8 cellular contexts compared by ENCODE assay signal in genomic region chr9:130137870-130138653, GRCh38. TPM values are rescaled to one million over a fixed set of nuclear protein-coding genes. Genes with fewer than 3 reads are reported as not detected.
DNase-seq lines count a peak whose midpoint lies in the region; ATAC-seq and TF ChIP-seq lines count a peak whose summit lies in the region.

No MANE protein-coding gene starts in this region.

- H3K27me3 ChIP-seq in ectodermal cell (ENCODE audit: control insufficient read depth, insufficient read depth, low read length, poor library complexity, severe bottlenecking), result no peaks in the 10 kb centered on the region
- no peaks in the 10 kb centered on the region for H3K27me3 ChIP-seq in muscle layer of duodenum (ENCODE audit: low read depth, low read length)

- H3K9me3 ChIP-seq in ectodermal cell (ENCODE audit: control insufficient read depth, low read length) (no peaks in the 10 kb centered on the region), muscle layer of duodenum (ENCODE audit: control insufficient read depth in 1 of 2, low read length in 2 of 2) (no peaks in the 10 kb centered on the region)

- H3K36me3 ChIP-seq in ectodermal cell (ENCODE audit: control insufficient read depth, insufficient read depth, low read length) (no peaks in the 10 kb centered on the region), muscle layer of duodenum (ENCODE audit: control insufficient read depth in 1 of 2, insufficient read depth in 2 of 2, low read length in 2 of 2) (peaks cover 10 to 11% of the 10 kb centered on the region in 2 donors)

- H3K4me3 ChIP-seq in ectodermal cell (ENCODE audit: insufficient read depth, low read depth, low read length) (no peak overlapping the region), muscle layer of duodenum (ENCODE audit: low read depth in 1 of 2, low read length in 2 of 2) (peak overlapping the region in 1 of 2 donors; percentile 1)

- in situ Hi-C loops in GM13977 (cut with MboI; ENCODE audit: low pct_unique_long_range_greater_than_20kb, low sequenced_read_pairs, unreplicated experiment), result no loop called here

- H3K27ac ChIP-seq in ectodermal cell (ENCODE audit: insufficient read depth, low read depth, low read length, poor library complexity, severe bottlenecking) (peak overlapping the region; percentile 58), muscle layer of duodenum (ENCODE audit: low read length) (peak overlapping the region; percentile 73)

- WGBS in ectodermal cell, 2 experiments, result 39% methylated on average over 12 of the region's 12 CpGs

- DNase-seq in CD1c-positive myeloid dendritic cell (ENCODE audit: extremely low spot score), result peak; percentile 72
- DNase-seq in NCI-H460 (ENCODE audit: extremely low read depth, low read depth), result peak; percentile 29
- DNase-seq in GM13977 (ENCODE audit: low spot score), result no peak
- no peak for DNase-seq in NCI-H2081 (lab: John Stamatoyannopoulos, UW)
- no peak for DNase-seq in pons (ENCODE audit: low spot score)

- ATAC-seq in HG03442 (IDR thresholded peaks at IDR 0.05; ENCODE audit: unreplicated experiment), result no peak

- H3K4me1 ChIP-seq in ectodermal cell (ENCODE audit: control insufficient read depth, insufficient read depth, low read length), result peaks cover 9% of the 10 kb centered on the region
- peaks cover 11 to 18% of the 10 kb centered on the region in 2 donors for H3K4me1 ChIP-seq in muscle layer of duodenum (ENCODE audit: control insufficient read depth in 1 of 2, insufficient read depth in 2 of 2, low read length in 2 of 2)

- TF ChIP-seq CTCF in GM13977 (IDR thresholded peaks at IDR 0.05; ENCODE audit: extremely low read depth, insufficient read depth, missing control alignments), result no peak

RNA-seq across cellular contexts. Expression of gene NCS1, which starts 34.1 kb away (rescaled TPM):
- 42.3 and 42.6 TPM in 2 replicates for total RNA-seq in NCI-H460 (2014; rRNA removed; shearing (Covaris generic))
- 32.8 and 39.3 TPM in 2 replicates for polyA plus RNA-seq in NCI-H460 (2014; cell fraction: nucleus; rRNA removed)
- 29.1 TPM for polyA plus RNA-seq in ectodermal cell (2013, experiment 1 of 4)
- polyA plus RNA-seq in ectodermal cell (2013, experiment 2 of 4), result 36.3 TPM
- polyA plus RNA-seq in ectodermal cell (2013, experiment 3 of 4), result 20.9 TPM
- polyA plus RNA-seq in ectodermal cell (2013, experiment 4 of 4), result 22.0 TPM

Comparison
In these comparisons a context has a peak if more than half of its experiments do, and no peak if none do; other contexts are left out.
1. DNase-seq: peak in CD1c-positive myeloid dendritic cell (single experiment) and NCI-H460 (single experiment); none in GM13977 (single experiment), NCI-H2081 (0 of 2) and pons (single experiment).